9 cellular contexts compared by ENCODE assay signal in the genomic region with DNA sequence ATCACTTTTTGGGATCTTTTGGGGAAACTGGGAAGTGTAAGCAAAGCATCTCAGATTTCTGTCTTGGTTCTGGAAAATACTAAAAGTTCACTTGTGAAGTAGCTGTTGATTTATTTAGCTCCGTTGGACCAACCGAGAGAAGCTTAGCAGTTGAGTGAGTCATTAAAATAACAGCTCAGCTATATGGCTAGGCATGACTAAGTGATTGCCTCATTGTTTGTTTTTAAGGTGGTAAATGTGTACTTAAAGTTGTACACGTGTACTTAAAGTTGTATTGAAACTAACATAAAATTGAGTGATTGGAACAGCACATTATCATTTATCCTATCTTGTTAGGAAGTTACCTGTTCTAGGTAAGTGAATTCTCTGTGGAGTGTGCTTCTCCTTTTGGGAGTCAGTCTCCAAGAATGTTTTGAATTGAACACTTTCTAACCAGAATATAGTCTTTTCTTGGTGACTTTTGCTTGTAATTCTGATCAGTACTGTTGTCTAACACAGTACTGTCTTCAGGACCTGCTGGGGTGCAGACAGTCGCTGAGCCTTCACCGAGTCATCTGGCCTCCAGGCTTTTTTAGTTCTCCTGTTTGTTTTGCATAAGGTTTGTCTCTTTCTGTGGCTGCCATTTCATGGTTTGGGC. TPM values are rescaled to one million over a fixed set of nuclear protein-coding genes. Genes with fewer than 3 reads are reported as not detected.
A peak's percentile ranks its signal among the peaks of the same experiment; 100 is the strongest.
DNase-seq lines count a peak whose midpoint lies in the region; FAIRE-seq and TF ChIP-seq lines count a peak whose summit lies in the region.
"Had no signal": no experiment of that assay in that cellular context is flagged by ENCODE, and none has a peak within 500 bp of the region (broad histone marks: within the 10 kb centered on the region; RNA-seq: fewer than 3 reads in every experiment).

No MANE protein-coding gene starts in this region.

- CTCF ChIA-PET in activated naive CD4-positive, alpha-beta T cell treated with anti-CD3 and anti-CD28 coated beads for 36 hours (lab: Charles Lee), result interaction anchor here (0.7 to 1.1 kb wide), 2 partner anchors 277 to 339 kb away, joined by 3 read pairs; no protein-coding TSS in a partner anchor

- intact Hi-C loops in activated naive CD4-positive, alpha-beta T cell treated with anti-CD3 and anti-CD28 coated beads for 36 hours (cut with micrococcal nuclease), result loop anchor here (5.0 to 10.0 kb wide), 2 partner anchors 574 to 631 kb away; no protein-coding TSS in a partner anchor

- peak overlapping the region; percentile 78 for H3K27ac Mint-ChIP-seq in activated naive CD4-positive, alpha-beta T cell treated with anti-CD3 and anti-CD28 coated beads for 36 hours
- H3K27ac Mint-ChIP-seq in T-helper 1 cell treated with Interleukin-12 subunit alpha and Interleukin-12 subunit beta and Interleukin-4 antibody, amounts not matched to agents 30 μg/mL and 1 μg/mL, for 36 hours, result peak overlapping the region; percentile 74

- H3K36me3 Mint-ChIP-seq in activated naive CD4-positive, alpha-beta T cell treated with anti-CD3 and anti-CD28 coated beads for 36 hours (ENCODE audit: low read depth), result peaks cover 22% of the 10 kb centered on the region
- peaks cover 9% of the 10 kb centered on the region for H3K36me3 Mint-ChIP-seq in T-helper 1 cell treated with Interleukin-12 subunit alpha and Interleukin-12 subunit beta and Interleukin-4 antibody, amounts not matched to agents 30 μg/mL and 1 μg/mL, for 36 hours (ENCODE audit: low read depth)

- FAIRE-seq in HTR-8/SVneo (lab: Jason Lieb, UNC), result no peak

- peaks cover 5% of the 10 kb centered on the region for H4K20me1 ChIP-seq in fibroblast of lung (ENCODE audit: control insufficient read depth, extremely low read depth, insufficient read depth, low read length)

- H3K4me3 ChIP-seq in fibroblast of lung (replicated peaks in 1 of 4; ENCODE audit: control extremely low read depth in 1 of 4, insufficient read depth in 1 of 4, low read depth in 3 of 4, low read length in 4 of 4) (peak overlapping the region; percentile 15 to 60 (median 20)), skeletal muscle cell (ENCODE audit: low read depth, low read length) (peak overlapping the region; percentile 30)

- H3K4me3 Mint-ChIP-seq in activated naive CD4-positive, alpha-beta T cell treated with anti-CD3 and anti-CD28 coated beads for 36 hours, result peak overlapping the region; percentile 49
- peak overlapping the region; percentile 39 for H3K4me3 Mint-ChIP-seq in T-helper 1 cell treated with Interleukin-12 subunit alpha and Interleukin-12 subunit beta and Interleukin-4 antibody, amounts not matched to agents 30 μg/mL and 1 μg/mL, for 36 hours

- no peaks in the 10 kb centered on the region for H3K27me3 Mint-ChIP-seq in activated naive CD4-positive, alpha-beta T cell treated with anti-CD3 and anti-CD28 coated beads for 36 hours (ENCODE audit: low read depth)
- no peaks in the 10 kb centered on the region for H3K27me3 Mint-ChIP-seq in T-helper 1 cell treated with Interleukin-12 subunit alpha and Interleukin-12 subunit beta and Interleukin-4 antibody, amounts not matched to agents 30 μg/mL and 1 μg/mL, for 36 hours (ENCODE audit: low read depth)

- peaks cover 58% of the 10 kb centered on the region for H3K4me1 Mint-ChIP-seq in activated naive CD4-positive, alpha-beta T cell treated with anti-CD3 and anti-CD28 coated beads for 36 hours (ENCODE audit: low read depth)
- peaks cover 37% of the 10 kb centered on the region for H3K4me1 Mint-ChIP-seq in T-helper 1 cell treated with Interleukin-12 subunit alpha and Interleukin-12 subunit beta and Interleukin-4 antibody, amounts not matched to agents 30 μg/mL and 1 μg/mL, for 36 hours (ENCODE audit: low read depth)

- peak overlapping the region; percentile 40 for H3K27ac ChIP-seq in fibroblast of lung (ENCODE audit: insufficient read depth, low read length)
- H3K27ac ChIP-seq: parathyroid adenoma had no signal

- TF ChIP-seq CTCF in fibroblast of lung (conservative IDR thresholded peaks at IDR 0.05 in 1 of 2, IDR thresholded peaks at IDR 0.05 in 1 of 2; ENCODE audit: low read depth in 1 of 2, low read length in 2 of 2), result no peak

- H3K27me3 ChIP-seq in fibroblast of lung (ENCODE audit: control insufficient read depth, insufficient read depth, low read length), result no peaks in the 10 kb centered on the region

- peaks cover 22% of the 10 kb centered on the region for H3K36me3 ChIP-seq in fibroblast of lung (ENCODE audit: control insufficient read depth, insufficient read depth, low read length)

- H3K9me3 Mint-ChIP-seq in activated naive CD4-positive, alpha-beta T cell treated with anti-CD3 and anti-CD28 coated beads for 36 hours, result no peaks in the 10 kb centered on the region
- H3K9me3 Mint-ChIP-seq in T-helper 1 cell treated with Interleukin-12 subunit alpha and Interleukin-12 subunit beta and Interleukin-4 antibody, amounts not matched to agents 30 μg/mL and 1 μg/mL, for 36 hours, result no peaks in the 10 kb centered on the region

- no peak overlapping the region for H2AFZ ChIP-seq in fibroblast of lung (ENCODE audit: low read length)
- H2AFZ ChIP-seq: parathyroid adenoma had no signal

- DNase-seq in activated naive CD4-positive, alpha-beta T cell treated with anti-CD3 and anti-CD28 coated beads for 36 hours, result no peak
- DNase-seq in activated naive CD4-positive, alpha-beta T cell (lab: John Stamatoyannopoulos, UW), result no peak
- DNase-seq in HTR-8/SVneo (ENCODE audit: insufficient read length, low spot score), result peak; percentile 68
- peak; percentile 97 to 98 for DNase-seq in fibroblast of lung (ENCODE audit: low read depth in 2 of 2)
- DNase-seq in skeletal muscle cell (ENCODE audit: low read depth), result peak; percentile 92
- DNase-seq in activated CD4-positive, alpha-beta T cell treated with anti-CD3 and anti-CD28 coated beads, Interleukin-2, amount 50 U/mL, for 1 hour, result no peak
- no peak for DNase-seq in KG1 (lab: John Stamatoyannopoulos, UW)

- H3K4me1 ChIP-seq in fibroblast of lung (ENCODE audit: control insufficient read depth, extremely low read depth, insufficient read depth, low read length), result peaks cover 22% of the 10 kb centered on the region

- no peaks in the 10 kb centered on the region for H3K9me3 ChIP-seq in fibroblast of lung (ENCODE audit: control insufficient read depth, insufficient read depth, low read depth, low read length)

- H3K79me2 ChIP-seq in fibroblast of lung (ENCODE audit: control insufficient read depth, insufficient read depth, low read length), result peaks cover 76% of the 10 kb centered on the region

- H3K4me2 ChIP-seq in fibroblast of lung (ENCODE audit: extremely low read depth, insufficient read depth, low read length), result peak overlapping the region; percentile 78

- H3K9ac ChIP-seq in fibroblast of lung (ENCODE audit: insufficient read depth, low read length), result no peak overlapping the region
- H3K9ac ChIP-seq: parathyroid adenoma had no signal

RNA-seq across cellular contexts. Expression of a gene that starts 2.9 kb away (rescaled TPM):
- 10 to 100 TPM; 14.3 to 14.7 TPM for total RNA-seq in activated naive CD4-positive, alpha-beta T cell treated with anti-CD3 and anti-CD28 coated beads for 36 hours
- 8.0 and 11.6 TPM in 2 replicates for total RNA-seq in fibroblast of lung
- 6.7 and 10.7 TPM in 2 replicates for polyA plus RNA-seq in fibroblast of lung
- 5.7 and 8.7 TPM in 2 replicates for polyA plus RNA-seq in fibroblast of lung (2012)
- 0.51 and 0.70 TPM in 2 replicates for polyA minus RNA-seq in fibroblast of lung (ENCODE audit: low replicate concordance)

RNA-seq across cellular contexts. Expression of a gene that starts 40.1 kb away (rescaled TPM):
- total RNA-seq in activated naive CD4-positive, alpha-beta T cell treated with anti-CD3 and anti-CD28 coated beads for 36 hours, result under 1 TPM; 0.10 to 0.57 TPM
- total RNA-seq in fibroblast of lung, result 1.5 TPM in 2 replicates
- 0.59 and 0.62 TPM in 2 replicates for polyA plus RNA-seq in fibroblast of lung
- polyA plus RNA-seq in fibroblast of lung (2012), result 0.64 and 1.0 TPM in 2 replicates
- 0.04 and 1.3 TPM in 2 replicates for polyA minus RNA-seq in fibroblast of lung (ENCODE audit: low replicate concordance)

Comparison
In these comparisons a context has a peak if more than half of its experiments do, and no peak if none do; other contexts are left out.
1. DNase-seq: peak in HTR-8/SVneo (single experiment), fibroblast of lung (2 of 2) and skeletal muscle cell (single experiment); none in activated naive CD4-positive, alpha-beta T cell treated with anti-CD3 and anti-CD28 coated beads for 36 hours (single experiment), activated naive CD4-positive, alpha-beta T cell (0 of 4), activated CD4-positive, alpha-beta T cell treated with anti-CD3 and anti-CD28 coated beads, Interleukin-2, amount 50 U/mL, for 1 hour (single experiment) and KG1 (single experiment).